ENCODE assay signal across 17 cellular contexts in genomic region chr13:26584713-26585112, GRCh38. TPM values are rescaled to one million over a fixed set of nuclear protein-coding genes. Genes with fewer than 3 reads are reported as not detected.
DNase-seq lines count a peak whose midpoint lies in the region; ATAC-seq, FAIRE-seq and TF ChIP-seq lines count a peak whose summit lies in the region.
"Had no signal": no experiment of that assay in that cellular context is flagged by ENCODE, and none has a peak within 500 bp of the region (broad histone marks: within the 10 kb centered on the region; RNA-seq: fewer than 3 reads in every experiment).

No MANE protein-coding gene starts in this region.

- TF ChIP-seq CTCF in nephron (IDR thresholded peaks at IDR 0.05; ENCODE audit: unreplicated experiment in 3 of 3) (no peak), stomach (IDR thresholded peaks at IDR 0.05) (no peak)

- H3K27me3 ChIP-seq in stomach: no peaks in the 10 kb centered on the region
- H3K27me3 ChIP-seq: BE2C, pancreas, transverse colon had no signal

- no peak overlapping the region for H3K4me3 ChIP-seq in stomach
- H3K4me3 ChIP-seq: GM12878, pancreas, transverse colon had no signal

- peaks cover 5% of the 10 kb centered on the region for H3K36me3 Mint-ChIP-seq in nephron (ENCODE audit: low read depth)
- H3K36me3 Mint-ChIP-seq: activated naive CD8-positive, alpha-beta T cell treated with anti-CD3 and anti-CD28 coated beads, Interleukin-2, amount 10 ng/mL, durations not matched to agents 7 days and 5 days had no signal

- TF ChIP-seq POLR2A in stomach (IDR thresholded peaks at IDR 0.05): no peak

- H3K9me3 Mint-ChIP-seq in nephron: no peaks in the 10 kb centered on the region

- H3K9me3 ChIP-seq in stomach: no peaks in the 10 kb centered on the region
- H3K9me3 ChIP-seq: BE2C, pancreas, transverse colon had no signal

- H3K27ac ChIP-seq in stomach: no peak overlapping the region
- H3K27ac ChIP-seq: pancreas, transverse colon had no signal

- H3K4me1 ChIP-seq in stomach: peaks cover 0 to 16% (median 6%) of the 10 kb centered on the region in 4 donors
- H3K4me1 ChIP-seq: BE2C, pancreas, transverse colon had no signal

- no peaks in the 10 kb centered on the region for H3K36me3 ChIP-seq in stomach
- H3K36me3 ChIP-seq: BE2C, pancreas, transverse colon had no signal

- peaks cover 29% of the 10 kb centered on the region for H3K4me1 Mint-ChIP-seq in nephron
- H3K4me1 Mint-ChIP-seq: activated CD4-positive, alpha-beta T cell treated with anti-CD3 and anti-CD28 coated beads for 36 hours had no signal

- intact Hi-C loops in stomach (cut with DNase I; ENCODE audit: low total_unique reads): no loop called here
- intact Hi-C loops in posterior vena cava (cut with DNase I): no loop called here

- FAIRE-seq in frontal cortex (lab: Jason Lieb, UNC): no peak
- FAIRE-seq: GM12878, pancreas had no signal

- DNase-seq in EH (ENCODE audit: low read depth) (peak; percentile 89), NCI-H69 (lab: John Stamatoyannopoulos, UW) (peak; percentile 26), epidermal melanocyte (ENCODE audit: insufficient read length, low spot score) (peak; percentile 32), frontal cortex (ENCODE audit: low spot score in 2 of 2) (no peak), stomach (no peak), posterior vena cava (ENCODE audit: low spot score) (no peak)
- DNase-seq: activated CD4-positive, alpha-beta T cell treated with anti-CD3 and anti-CD28 coated beads for 36 hours; activated naive CD8-positive, alpha-beta T cell treated with anti-CD3 and anti-CD28 coated beads, Interleukin-2, amount 10 ng/mL, durations not matched to agents 7 days and 5 days; BE2C; cortex of kidney; NCI-H1417 treated with DMSO at 0.1 percent for 48 hours; NCI-H524 treated with DMSO at 0.1 percent for 48 hours; pancreas; transverse colon had no signal

- H3K4me3 Mint-ChIP-seq in nephron: peak overlapping the region in 1 of 3 experiments; percentile 3
- H3K4me3 Mint-ChIP-seq: activated CD4-positive, alpha-beta T cell treated with anti-CD3 and anti-CD28 coated beads for 36 hours; activated naive CD8-positive, alpha-beta T cell treated with anti-CD3 and anti-CD28 coated beads, Interleukin-2, amount 10 ng/mL, durations not matched to agents 7 days and 5 days had no signal

- peak overlapping the region; percentile 20 to 78 (median 60) for H3K27ac Mint-ChIP-seq in nephron
- H3K27ac Mint-ChIP-seq: activated CD4-positive, alpha-beta T cell treated with anti-CD3 and anti-CD28 coated beads for 36 hours; activated naive CD8-positive, alpha-beta T cell treated with anti-CD3 and anti-CD28 coated beads, Interleukin-2, amount 10 ng/mL, durations not matched to agents 7 days and 5 days had no signal

- no peak for ATAC-seq in HG03439 (IDR thresholded peaks at IDR 0.05; ENCODE audit: unreplicated experiment)
- ATAC-seq: activated CD4-positive, alpha-beta T cell treated with anti-CD3 and anti-CD28 coated beads for 36 hours; GM12878; pancreas had no signal

- no peak for TF ChIP-seq EP300 in stomach (IDR thresholded peaks at IDR 0.05)

- H3K27me3 Mint-ChIP-seq in nephron (ENCODE audit: low read depth): no peaks in the 10 kb centered on the region

- 77 to 85% (median 78%) methylated on average over 2 of the region's 2 CpGs for WGBS in stomach, 5 donors

RNA-seq across cellular contexts. Expression of gene WASF3, which starts 27.2 kb away (rescaled TPM):
- total RNA-seq in frontal cortex: 20.4 TPM
- total RNA-seq in stomach: 10 to 100 TPM in 3 of 5 donors, 1 to 10 TPM in 1, under 1 TPM in 1; 0.87 to 12.8 (median 11.3) TPM
- 10 to 100 TPM in 1 of 3 donors, 1 to 10 TPM in 2; 3.5 to 11.0 (median 9.3) TPM for polyA plus RNA-seq in stomach
- 10 to 100 TPM; 24.7 to 25.6 TPM for total RNA-seq in posterior vena cava
- total RNA-seq: activated naive CD8-positive, alpha-beta T cell treated with anti-CD3 and anti-CD28 coated beads, Interleukin-2, amount 10 ng/mL, durations not matched to agents 7 days and 5 days had no signal

Comparison
In these comparisons a context has a peak if more than half of its experiments do, and no peak if none do; other contexts are left out.
1. DNase-seq: peak in EH (single experiment), NCI-H69 (single experiment) and epidermal melanocyte (single experiment); none in frontal cortex (0 of 2), stomach (single experiment) and posterior vena cava (single experiment).